Comparison of ENCODE assay signal across 14 cellular contexts in the genomic region with DNA sequence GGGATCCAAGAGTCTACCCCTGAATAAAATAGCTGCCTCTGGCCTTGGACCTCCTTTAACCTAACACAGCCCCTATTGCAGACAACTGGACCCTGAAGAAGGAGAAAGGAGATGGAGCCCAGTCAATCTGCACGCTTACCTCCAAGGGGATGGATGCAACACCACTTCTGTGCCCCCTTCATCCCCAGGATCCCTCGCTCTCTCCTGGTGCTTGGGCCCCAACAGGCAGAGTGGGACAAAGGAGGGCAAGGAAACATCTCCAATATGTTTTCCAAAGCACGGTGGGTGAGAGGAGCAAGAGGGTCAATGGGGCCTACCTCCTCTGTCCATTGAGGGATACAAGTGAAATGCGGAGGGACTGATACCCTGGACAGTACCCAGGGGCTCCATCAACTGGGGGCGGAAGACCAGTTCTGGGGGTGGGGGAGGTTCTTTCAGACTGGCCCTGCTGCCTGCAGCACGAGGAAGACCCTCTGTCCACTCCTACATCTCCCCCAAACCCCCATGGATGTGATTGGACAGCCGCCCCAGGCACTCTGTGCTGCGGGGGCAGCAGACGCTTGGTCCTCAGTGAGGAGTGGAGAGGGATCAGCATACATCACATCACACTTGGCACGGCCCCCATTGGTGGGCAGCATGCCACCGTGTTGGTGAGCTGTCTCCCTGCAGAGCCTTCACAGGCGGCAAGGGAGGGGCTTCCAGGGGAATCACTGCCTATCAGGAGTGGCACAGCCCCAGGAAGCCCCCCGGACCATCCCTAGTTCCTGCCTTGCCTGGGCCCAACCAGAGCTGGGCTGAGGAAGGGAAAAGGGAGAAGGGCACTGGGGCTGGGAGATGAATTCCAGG.
DNase-seq lines count a peak whose midpoint lies in the region; ATAC-seq and TF ChIP-seq lines count a peak whose summit lies in the region.
"Had no signal": no experiment of that assay in that cellular context is flagged by ENCODE, and none has a peak within 500 bp of the region (broad histone marks: within the 10 kb centered on the region; RNA-seq: fewer than 3 reads in every experiment).

No MANE protein-coding gene starts in this region.

- H3K4me3 ChIP-seq in testis, result no peak overlapping the region
- H3K4me3 ChIP-seq: HAP-1, tibial nerve had no signal

- CTCF ChIA-PET in activated naive CD4-positive, alpha-beta T cell treated with anti-CD3 and anti-CD28 coated beads, Interleukin-2, amount 10 ng/mL, durations not matched to agents 7 days and 5 days (lab: Charles Lee), result interaction anchor here (1.4 to 1.7 kb wide), 2 partner anchors 8 to 12 kb away, joined by 4 to 6 read pairs; no protein-coding TSS in a partner anchor

- H3K9me3 ChIP-seq in testis, result no peaks in the 10 kb centered on the region
- H3K9me3 ChIP-seq: HAP-1 had no signal

- no peak for ATAC-seq in activated CD4-positive, CD25-positive, alpha-beta regulatory T cell treated with anti-CD3 and anti-CD28 coated beads, Interleukin-2, amount 50 U/mL, for 24 hours

- no peak overlapping the region for H3K27ac Mint-ChIP-seq in activated naive CD4-positive, alpha-beta T cell treated with anti-CD3 and anti-CD28 coated beads, Interleukin-2, amount 10 ng/mL, durations not matched to agents 7 days and 5 days
- H3K27ac Mint-ChIP-seq: activated naive CD8-positive, alpha-beta T cell treated with anti-CD3 and anti-CD28 coated beads, Interleukin-2, amount 10 ng/mL, durations not matched to agents 7 days and 5 days; naive B cell had no signal

- no peak overlapping the region for H3K4me3 Mint-ChIP-seq in activated naive CD4-positive, alpha-beta T cell treated with anti-CD3 and anti-CD28 coated beads, Interleukin-2, amount 10 ng/mL, durations not matched to agents 7 days and 5 days
- H3K4me3 Mint-ChIP-seq: activated naive CD8-positive, alpha-beta T cell treated with anti-CD3 and anti-CD28 coated beads, Interleukin-2, amount 10 ng/mL, durations not matched to agents 7 days and 5 days; naive B cell had no signal

- no peak for TF ChIP-seq POLR2A in testis (IDR thresholded peaks at IDR 0.05)

- H3K36me3 Mint-ChIP-seq in activated naive CD4-positive, alpha-beta T cell treated with anti-CD3 and anti-CD28 coated beads, Interleukin-2, amount 10 ng/mL, durations not matched to agents 7 days and 5 days, result no peaks in the 10 kb centered on the region

- no peaks in the 10 kb centered on the region for H3K27me3 ChIP-seq in testis
- H3K27me3 ChIP-seq: tibial nerve had no signal

- peaks cover 6% of the 10 kb centered on the region for H3K4me1 ChIP-seq in testis
- H3K4me1 ChIP-seq: HAP-1 had no signal

- peak; percentile 48 for DNase-seq in HK-2 (ENCODE audit: unreplicated experiment)
- DNase-seq in iris pigment epithelial cell (ENCODE audit: low read depth), result peak; percentile 66
- DNase-seq in testis, result peak; percentile 37
- DNase-seq in activated CD4-positive, alpha-beta T cell treated with anti-CD3 and anti-CD28 coated beads for 1 hour, result no peak
- no peak for DNase-seq in activated naive CD4-positive, alpha-beta T cell treated with anti-CD3 and anti-CD28 coated beads, Interleukin-2, amount 10 ng/mL, durations not matched to agents 7 days and 5 days
- no peak for DNase-seq in NCI-H1092 (lab: John Stamatoyannopoulos, UW)
- DNase-seq: activated CD4-positive, alpha-beta T cell treated with anti-CD3 and anti-CD28 coated beads for 48 hours; activated naive CD8-positive, alpha-beta T cell treated with anti-CD3 and anti-CD28 coated beads, Interleukin-2, amount 10 ng/mL, durations not matched to agents 7 days and 5 days; naive B cell; SHP77 had no signal

- peaks cover 54% of the 10 kb centered on the region for H3K27me3 Mint-ChIP-seq in activated naive CD4-positive, alpha-beta T cell treated with anti-CD3 and anti-CD28 coated beads, Interleukin-2, amount 10 ng/mL, durations not matched to agents 7 days and 5 days

- no peak for TF ChIP-seq CTCF in testis (IDR thresholded peaks at IDR 0.05)

- 69 to 83% methylated on average over 6 to 12 of the region's 13 CpGs for WGBS in testis, 2 donors

- no peaks in the 10 kb centered on the region for H3K9me3 Mint-ChIP-seq in activated naive CD4-positive, alpha-beta T cell treated with anti-CD3 and anti-CD28 coated beads, Interleukin-2, amount 10 ng/mL, durations not matched to agents 7 days and 5 days
- H3K9me3 Mint-ChIP-seq: activated naive CD8-positive, alpha-beta T cell treated with anti-CD3 and anti-CD28 coated beads, Interleukin-2, amount 10 ng/mL, durations not matched to agents 7 days and 5 days had no signal

- no peaks in the 10 kb centered on the region for H3K36me3 ChIP-seq in testis (ENCODE audit: low read depth, missing control alignments)
- H3K36me3 ChIP-seq: HAP-1, tibial nerve had no signal

- intact Hi-C loops in testis (cut with DNase I; ENCODE audit: low total_unique reads), result no loop called here

- peaks cover 5% of the 10 kb centered on the region for H3K4me1 Mint-ChIP-seq in activated naive CD4-positive, alpha-beta T cell treated with anti-CD3 and anti-CD28 coated beads, Interleukin-2, amount 10 ng/mL, durations not matched to agents 7 days and 5 days

- H3K27ac ChIP-seq in cingulate gyrus (ENCODE audit: low read depth, low read length) (peak overlapping the region; percentile 72), testis (no peak overlapping the region)

Comparison
In these comparisons a context has a peak if more than half of its experiments do, and no peak if none do; other contexts are left out.
1. DNase-seq: peak in HK-2 (single experiment), iris pigment epithelial cell (single experiment) and testis (single experiment); none in activated CD4-positive, alpha-beta T cell treated with anti-CD3 and anti-CD28 coated beads for 1 hour (single experiment), activated naive CD4-positive, alpha-beta T cell treated with anti-CD3 and anti-CD28 coated beads, Interleukin-2, amount 10 ng/mL, durations not matched to agents 7 days and 5 days (single experiment) and NCI-H1092 (single experiment).